ENCODE assay signal across 27 cellular contexts in the genomic region with DNA sequence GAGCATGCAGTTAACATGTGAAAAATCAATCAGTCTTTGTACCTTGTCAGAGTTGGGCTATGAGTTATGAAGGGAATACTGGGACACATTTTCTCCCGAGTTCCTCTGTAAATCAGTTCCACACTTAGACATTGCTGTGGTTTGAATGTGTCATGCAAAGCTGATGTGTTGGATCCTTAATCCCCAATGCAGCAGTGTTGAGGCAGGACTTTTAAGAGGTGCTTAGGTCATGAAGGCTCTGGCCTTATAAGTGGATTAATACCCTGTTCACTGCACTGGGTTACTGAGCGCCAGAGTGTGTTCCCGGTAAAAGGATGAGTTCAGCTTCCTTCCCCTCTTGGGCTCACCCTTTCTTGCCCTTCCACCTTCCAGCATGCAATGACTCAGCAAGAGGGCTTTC.
DNase-seq lines count a peak whose midpoint lies in the region; FAIRE-seq and TF ChIP-seq lines count a peak whose summit lies in the region.
"Had no signal": no experiment of that assay in that cellular context is flagged by ENCODE, and none has a peak within 500 bp of the region (broad histone marks: within the 10 kb centered on the region; RNA-seq: fewer than 3 reads in every experiment).

No MANE protein-coding gene starts in this region.

- no peak overlapping the region for H3K23ac ChIP-seq in H1 (ENCODE audit: insufficient read length)

- H3K27me3 ChIP-seq in H1 (replicated peaks in 1 of 4; ENCODE audit: control insufficient read depth in 3 of 4, extremely low read depth in 1 of 4, insufficient read depth in 3 of 4, low read length in 3 of 4) (no peaks in the 10 kb centered on the region), esophagus squamous epithelium (peaks cover 0 to 50% (median 0%) of the 10 kb centered on the region in 4 donors)

- H3K9ac ChIP-seq in H1 (replicated peaks in 1 of 4; ENCODE audit: extremely low read depth in 1 of 4, low read depth in 3 of 4, low read length in 3 of 4) = no peak overlapping the region

- H3K79me1 ChIP-seq in H1 (ENCODE audit: low read depth, low read length) = no peaks in the 10 kb centered on the region

- no peak overlapping the region for H3K14ac ChIP-seq in H1 (ENCODE audit: insufficient read length)

- DNase-seq in ACHN (peak; percentile 60), HT1080 (ENCODE audit: low read depth) (peak; percentile 32), H1 (ENCODE audit: low read depth in 1 of 2, low spot score in 2 of 2) (no peak), kidney tubule cell (ENCODE audit: low spot score) (peak; percentile 73), esophagus squamous epithelium (lab: John Stamatoyannopoulos, UW) (no peak), NCI-H2196 (lab: John Stamatoyannopoulos, UW; ENCODE audit: unreplicated experiment) (no peak), amniotic stem cell (lab: John Stamatoyannopoulos, UW) (no peak), NCI-H1436 (lab: John Stamatoyannopoulos, UW) (no peak)
- DNase-seq: 8988T; C1 segment of cervical spinal cord; CD4-positive, alpha-beta memory T cell; COR-L47; DMS53; IMR-90; KG1; NCI-H1048; NCI-H1417; NCI-H187; NCI-H2081 treated with DMSO at 0.1 percent for 48 hours; NCI-H2171; NCI-H345; NCI-H510A treated with DMSO at 0.1 percent for 48 hours; NK-92 treated with Interleukin-12 subunit alpha and Interleukin-12 subunit beta, amount 100 ng/mL, for 24 hours; SHP77 treated with DMSO at 0.1 percent for 48 hours; T-helper 1 cell had no signal

- H3K4me1 ChIP-seq in H1 (replicated peaks in 1 of 4; ENCODE audit: control insufficient read depth in 3 of 4, insufficient read depth in 4 of 4, low read length in 3 of 4) (no peaks in the 10 kb centered on the region), esophagus squamous epithelium (peaks cover 0 to 14% (median 0%) of the 10 kb centered on the region in 3 donors)

- H4K20me1 ChIP-seq in H1 (replicated peaks in 1 of 2; ENCODE audit: control insufficient read depth in 1 of 2, insufficient read depth in 2 of 2, low read length in 2 of 2) = no peaks in the 10 kb centered on the region

- no peak for TF ChIP-seq RAD21 in H1 (IDR thresholded peaks at IDR 0.05 in 1 of 2, conservative IDR thresholded peaks at IDR 0.05 in 1 of 2; ENCODE audit: low read depth in 2 of 2, low read length in 2 of 2)

- peak overlapping the region; percentile 46; the same call in 1 of the 2 replicates for H2BK15ac ChIP-seq in H1 (ENCODE audit: low read length)

- H2AK5ac ChIP-seq in H1 (ENCODE audit: low read depth, low read length) = no peak overlapping the region

- TF ChIP-seq CTCF in H1 (IDR thresholded peaks at IDR 0.05; ENCODE audit: control extremely low read depth in 1 of 3, insufficient read depth in 1 of 3, low read depth in 1 of 3, low read length in 3 of 3) = no peak
- no peak for TF ChIP-seq CTCF in esophagus squamous epithelium (IDR thresholded peaks at IDR 0.05)

- in situ Hi-C loops in ACHN (cut with HindIII; ENCODE audit: low pct_ligation_motif_present, low pct_unique_long_range_greater_than_20kb, low sequenced_read_pairs) = no loop called here

- H3K18ac ChIP-seq in H1 (ENCODE audit: extremely low read depth, low read length) = no peak overlapping the region

- no peak overlapping the region for H3K56ac ChIP-seq in H1 (replicated peaks; ENCODE audit: insufficient read length, low read depth, low read length)

- FAIRE-seq in H1 (lab: Jason Lieb, UNC) = no peak
- FAIRE-seq: GM18507, H54 had no signal

- no peak overlapping the region for H3K4ac ChIP-seq in H1 (replicated peaks; ENCODE audit: insufficient read length, low read depth, low read length)

- CTCF ChIA-PET in H1 (lab: Charles Lee; ENCODE audit: partially characterized antibody) = no interaction called here

- no peak overlapping the region for H4K91ac ChIP-seq in H1 (replicated peaks; ENCODE audit: insufficient read length, low read length)

- TF ChIP-seq EP300 in H1 (IDR thresholded peaks at IDR 0.05; ENCODE audit: borderline replicate concordance in 1 of 2, low read depth in 2 of 2, low read length in 2 of 2) = no peak

- H2BK20ac ChIP-seq in H1 (ENCODE audit: low read length) = no peak overlapping the region

- no peak overlapping the region for H4K8ac ChIP-seq in H1 (ENCODE audit: extremely low read depth, insufficient read depth, low read length)

- no peak overlapping the region for H3K27ac ChIP-seq in H1 (ENCODE audit: low read depth, low read length)
- H3K27ac ChIP-seq in esophagus squamous epithelium = no peak overlapping the region

- H2AFZ ChIP-seq in H1 (ENCODE audit: low read length) = no peak overlapping the region

- H3K4me3 ChIP-seq in H1 (ENCODE audit: extremely low read depth in 1 of 4, insufficient read depth in 2 of 4, low read depth in 3 of 4, low read length in 4 of 4) = no peak overlapping the region
- no peak overlapping the region for H3K4me3 ChIP-seq in esophagus squamous epithelium

- intact Hi-C loops in esophagus squamous epithelium (cut with DNase I) = no loop called here

- no peaks in the 10 kb centered on the region for H3K79me2 ChIP-seq in H1 (ENCODE audit: control insufficient read depth in 1 of 2, insufficient read depth in 2 of 2, low read length in 2 of 2)

- H2BK12ac ChIP-seq in H1 (ENCODE audit: low read depth, low read length) = no peak overlapping the region

- no peak overlapping the region for H3K4me2 ChIP-seq in H1 (ENCODE audit: insufficient read depth in 1 of 2, low read depth in 2 of 2, low read length in 2 of 2)

- H4K5ac ChIP-seq in H1 (ENCODE audit: insufficient read length, low read depth, low read length) = no peak overlapping the region

- H3K9me3 ChIP-seq in H1 (ENCODE audit: insufficient read depth in 2 of 2, low read depth in 1 of 2, low read length in 1 of 2) (no peaks in the 10 kb centered on the region), esophagus squamous epithelium (no peaks in the 10 kb centered on the region)

- no peak overlapping the region for H2BK5ac ChIP-seq in H1 (ENCODE audit: low read depth, low read length)

- H3K36me3 ChIP-seq in H1 (ENCODE audit: control insufficient read depth in 2 of 4, insufficient read depth in 4 of 4, low read length in 3 of 4) (no peaks in the 10 kb centered on the region), esophagus squamous epithelium (no peaks in the 10 kb centered on the region)

- H2BK120ac ChIP-seq in H1 (replicated peaks; ENCODE audit: low read depth, low read length) = no peak overlapping the region

- TF ChIP-seq POLR2A in H1 (IDR thresholded peaks at IDR 0.05; ENCODE audit: control extremely low read depth in 1 of 2, low read depth in 2 of 2, low read length in 2 of 2) (no peak), esophagus squamous epithelium (IDR thresholded peaks at IDR 0.05) (no peak)

- POLR2A ChIA-PET in H1 (lab: Charles Lee; ENCODE audit: partially characterized antibody) = no interaction called here

- 88% methylated on average over 3 of the region's 3 CpGs; no CpG with 5 or more reads in 1 of the 2 experiments for WGBS in H1 (ENCODE audit: extremely low coverage in 1 of 2, insufficient coverage in 1 of 2, insufficient read length in 1 of 2, insufficient replicate concordance in 2 of 2, low coverage in 1 of 2, low lambda C conversion rate in 2 of 2, missing lambda C conversion rate in 1 of 2), 2 experiments
- WGBS in esophagus squamous epithelium, 2 donors = 72 to 73% methylated on average over 3 of the region's 3 CpGs

- no peaks in the 10 kb centered on the region for H3K23me2 ChIP-seq in H1 (ENCODE audit: low read depth, low read length)

TF ChIP-seq in H1, 55 proteins besides CTCF, POLR2A, EP300 and RAD21 (continues in another document):
- TF ChIP-seq SIX5 (IDR thresholded peaks at IDR 0.05; ENCODE audit: low read depth, low read length) (no peak), HDAC2 (IDR thresholded peaks at IDR 0.05; ENCODE audit: borderline replicate concordance in 1 of 2, low read depth in 2 of 2, low read length in 2 of 2) (no peak), YY1 (IDR thresholded peaks at IDR 0.05; ENCODE audit: low read depth, low read length) (no peak), ASH2L (IDR thresholded peaks at IDR 0.05; ENCODE audit: low read length) (no peak), NRF1 (IDR thresholded peaks at IDR 0.05; ENCODE audit: low read depth, low read length) (no peak), JUN (IDR thresholded peaks at IDR 0.05; ENCODE audit: low read depth, low read length) (no peak), SIN3A (conservative IDR thresholded peaks at IDR 0.05 in 1 of 2, IDR thresholded peaks at IDR 0.05 in 1 of 2; ENCODE audit: low read depth in 1 of 2, low read length in 2 of 2) (no peak), RNF2 (IDR thresholded peaks at IDR 0.05; ENCODE audit: borderline replicate concordance, low read depth, low read length, missing control alignments, poor library complexity, severe bottlenecking) (no peak), POU5F1 (IDR thresholded peaks at IDR 0.05; ENCODE audit: low read depth, low read length) (no peak), SP1 (IDR thresholded peaks at IDR 0.05; ENCODE audit: low read depth, low read length) (no peak), PHF8 (conservative IDR thresholded peaks at IDR 0.05; ENCODE audit: low read depth, low read length) (no peak), SUZ12 (IDR thresholded peaks at IDR 0.05; ENCODE audit: low read length) (no peak), TCF12 (IDR thresholded peaks at IDR 0.05; ENCODE audit: low read depth, low read length) (no peak)
- TF ChIP-seq, protein P1, sequence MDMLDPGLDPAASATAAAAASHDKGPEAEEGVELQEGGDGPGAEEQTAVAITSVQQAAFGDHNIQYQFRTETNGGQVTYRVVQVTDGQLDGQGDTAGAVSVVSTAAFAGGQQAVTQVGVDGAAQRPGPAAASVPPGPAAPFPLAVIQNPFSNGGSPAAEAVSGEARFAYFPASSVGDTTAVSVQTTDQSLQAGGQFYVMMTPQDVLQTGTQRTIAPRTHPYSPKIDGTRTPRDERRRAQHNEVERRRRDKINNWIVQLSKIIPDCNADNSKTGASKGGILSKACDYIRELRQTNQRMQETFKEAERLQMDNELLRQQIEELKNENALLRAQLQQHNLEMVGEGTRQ (IDR thresholded peaks at IDR 0.05; ENCODE audit: low read length) = no peak
- TF ChIP-seq, protein P2, sequence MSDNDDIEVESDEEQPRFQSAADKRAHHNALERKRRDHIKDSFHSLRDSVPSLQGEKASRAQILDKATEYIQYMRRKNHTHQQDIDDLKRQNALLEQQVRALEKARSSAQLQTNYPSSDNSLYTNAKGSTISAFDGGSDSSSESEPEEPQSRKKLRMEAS (IDR thresholded peaks at IDR 0.05) = no peak
- TF ChIP-seq, protein P3, sequence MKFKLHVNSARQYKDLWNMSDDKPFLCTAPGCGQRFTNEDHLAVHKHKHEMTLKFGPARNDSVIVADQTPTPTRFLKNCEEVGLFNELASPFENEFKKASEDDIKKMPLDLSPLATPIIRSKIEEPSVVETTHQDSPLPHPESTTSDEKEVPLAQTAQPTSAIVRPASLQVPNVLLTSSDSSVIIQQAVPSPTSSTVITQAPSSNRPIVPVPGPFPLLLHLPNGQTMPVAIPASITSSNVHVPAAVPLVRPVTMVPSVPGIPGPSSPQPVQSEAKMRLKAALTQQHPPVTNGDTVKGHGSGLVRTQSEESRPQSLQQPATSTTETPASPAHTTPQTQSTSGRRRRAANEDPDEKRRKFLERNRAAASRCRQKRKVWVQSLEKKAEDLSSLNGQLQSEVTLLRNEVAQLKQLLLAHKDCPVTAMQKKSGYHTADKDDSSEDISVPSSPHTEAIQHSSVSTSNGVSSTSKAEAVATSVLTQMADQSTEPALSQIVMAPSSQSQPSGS (IDR thresholded peaks at IDR 0.05; ENCODE audit: low read length) = no peak

Comparison
In these comparisons a context has a peak if more than half of its experiments do, and no peak if none do; other contexts are left out.
1. DNase-seq: peak in ACHN (single experiment), HT1080 (single experiment) and kidney tubule cell (single experiment); none in H1 (0 of 2), esophagus squamous epithelium (single experiment), NCI-H2196 (single experiment), amniotic stem cell (single experiment) and NCI-H1436 (single experiment).